18 cellular contexts compared by ENCODE assay signal in genomic region chr2:222358876-222359275, GRCh38.
DNase-seq lines count a peak whose midpoint lies in the region; ATAC-seq, FAIRE-seq and TF ChIP-seq lines count a peak whose summit lies in the region.
"Had no signal": no experiment of that assay in that cellular context is flagged by ENCODE, and none has a peak within 500 bp of the region (broad histone marks: within the 10 kb centered on the region; RNA-seq: fewer than 3 reads in every experiment).

No MANE protein-coding gene starts in this region.

- TF ChIP-seq CTCF in NB4 (IDR thresholded peaks at IDR 0.05; ENCODE audit: low read depth, low read length) (no peak), H1 (IDR thresholded peaks at IDR 0.05; ENCODE audit: control extremely low read depth in 1 of 3, insufficient read depth in 1 of 3, low read depth in 1 of 3, low read length in 3 of 3) (no peak)

- CTCF ChIA-PET in H1 (lab: Charles Lee; ENCODE audit: partially characterized antibody), result no interaction called here
- CTCF ChIA-PET in activated naive CD4-positive, alpha-beta T cell treated with anti-CD3 and anti-CD28 coated beads for 36 hours (lab: Charles Lee), result no interaction called here

- no peak overlapping the region for H2BK120ac ChIP-seq in H1 (replicated peaks; ENCODE audit: low read depth, low read length)

- H3K36me3 ChIP-seq in H1 (ENCODE audit: control insufficient read depth in 2 of 4, insufficient read depth in 4 of 4, low read length in 3 of 4), result no peaks in the 10 kb centered on the region
- H3K36me3 ChIP-seq: esophagus squamous epithelium, thyroid gland had no signal

- H3K4me1 Mint-ChIP-seq in natural killer cell treated with Interleukin-12 subunit alpha and Interleukin-12 subunit beta and Interleukin-15 and Interleukin-18, amount 100 ng/mL, for 72 hours (ENCODE audit: low read depth in 2 of 2), result no peaks in the 10 kb centered on the region
- no peaks in the 10 kb centered on the region for H3K4me1 Mint-ChIP-seq in activated naive CD4-positive, alpha-beta T cell treated with anti-CD3 and anti-CD28 coated beads for 36 hours (ENCODE audit: low read depth)
- H3K4me1 Mint-ChIP-seq: CD8-positive, alpha-beta memory T cell; naive thymus-derived CD8-positive, alpha-beta T cell had no signal

- no peaks in the 10 kb centered on the region for H3K36me3 Mint-ChIP-seq in natural killer cell treated with Interleukin-12 subunit alpha and Interleukin-12 subunit beta and Interleukin-15 and Interleukin-18, amount 100 ng/mL, for 72 hours
- no peaks in the 10 kb centered on the region for H3K36me3 Mint-ChIP-seq in activated naive CD4-positive, alpha-beta T cell treated with anti-CD3 and anti-CD28 coated beads for 36 hours (ENCODE audit: low read depth)
- H3K36me3 Mint-ChIP-seq: CD8-positive, alpha-beta memory T cell; naive thymus-derived CD8-positive, alpha-beta T cell had no signal

- TF ChIP-seq POLR2A in NB4 (IDR thresholded peaks at IDR 0.05; ENCODE audit: extremely low read depth, insufficient read length) (no peak), H1 (IDR thresholded peaks at IDR 0.05; ENCODE audit: control extremely low read depth in 1 of 2, low read depth in 2 of 2, low read length in 2 of 2) (no peak)

- no peak overlapping the region for H3K4ac ChIP-seq in H1 (replicated peaks; ENCODE audit: insufficient read length, low read depth, low read length)

- ATAC-seq in natural killer cell treated with Interleukin-12 subunit alpha and Interleukin-12 subunit beta and Interleukin-15 and Interleukin-18, amount 100 ng/mL, for 72 hours, result no peak
- no peak for ATAC-seq in HG02870 (IDR thresholded peaks at IDR 0.05; ENCODE audit: unreplicated experiment)
- ATAC-seq: naive thymus-derived CD8-positive, alpha-beta T cell had no signal

- H3K18ac ChIP-seq in H1 (ENCODE audit: extremely low read depth, low read length), result no peak overlapping the region

- H3K27ac Mint-ChIP-seq in natural killer cell treated with Interleukin-12 subunit alpha and Interleukin-12 subunit beta and Interleukin-15 and Interleukin-18, amount 100 ng/mL, for 72 hours, result no peak overlapping the region
- no peak overlapping the region for H3K27ac Mint-ChIP-seq in activated naive CD4-positive, alpha-beta T cell treated with anti-CD3 and anti-CD28 coated beads for 36 hours
- H3K27ac Mint-ChIP-seq: CD8-positive, alpha-beta memory T cell; naive thymus-derived CD8-positive, alpha-beta T cell; T-helper 1 cell treated with Interleukin-12 subunit alpha and Interleukin-12 subunit beta and Interleukin-4 antibody, amounts not matched to agents 30 μg/mL and 1 μg/mL, for 36 hours had no signal

- DNase-seq in ELR (ENCODE audit: low read depth) (peak; percentile 15), NB4 (ENCODE audit: low read depth) (peak; percentile 97), H1 (ENCODE audit: low read depth in 1 of 2, low spot score in 2 of 2) (no peak), lung microvascular endothelial cell (ENCODE audit: low read depth in 2 of 2) (peak; percentile 50 to 91), ureter (ENCODE audit: low spot score) (no peak)
- no peak for DNase-seq in natural killer cell treated with Interleukin-12 subunit alpha and Interleukin-12 subunit beta and Interleukin-15 and Interleukin-18, amount 100 ng/mL, for 72 hours (ENCODE audit: low spot score)
- DNase-seq in activated naive CD4-positive, alpha-beta T cell treated with anti-CD3 and anti-CD28 coated beads for 36 hours, result no peak
- DNase-seq: activated CD4-positive, alpha-beta T cell treated with anti-CD3 and anti-CD28 coated beads, Interleukin-2, amount 50 U/mL, for 4 hours; activated effector memory CD4-positive, alpha-beta T cell treated with Interleukin-2 at 50 U/mL for 16 hours; CD8-positive, alpha-beta memory T cell; central memory CD4-positive, alpha-beta T cell; esophagus squamous epithelium; naive thymus-derived CD8-positive, alpha-beta T cell; NCI-H2107; small intestine; thyroid gland had no signal

- no peaks in the 10 kb centered on the region for H3K4me1 ChIP-seq in H1 (replicated peaks in 1 of 4; ENCODE audit: control insufficient read depth in 3 of 4, insufficient read depth in 4 of 4, low read length in 3 of 4)

- H3K9me3 Mint-ChIP-seq in natural killer cell treated with Interleukin-12 subunit alpha and Interleukin-12 subunit beta and Interleukin-15 and Interleukin-18, amount 100 ng/mL, for 72 hours, result peaks cover 3% of the 10 kb centered on the region
- H3K9me3 Mint-ChIP-seq in activated naive CD4-positive, alpha-beta T cell treated with anti-CD3 and anti-CD28 coated beads for 36 hours, result peaks cover 1% of the 10 kb centered on the region
- H3K9me3 Mint-ChIP-seq: T-helper 1 cell treated with Interleukin-12 subunit alpha and Interleukin-12 subunit beta and Interleukin-4 antibody, amounts not matched to agents 30 μg/mL and 1 μg/mL, for 36 hours had no signal

- no peaks in the 10 kb centered on the region for H3K27me3 ChIP-seq in H1 (replicated peaks in 1 of 4; ENCODE audit: control insufficient read depth in 3 of 4, extremely low read depth in 1 of 4, insufficient read depth in 3 of 4, low read length in 3 of 4)
- H3K27me3 ChIP-seq: esophagus squamous epithelium, thyroid gland had no signal

- H3K9me3 ChIP-seq in H1 (ENCODE audit: insufficient read depth in 2 of 2, low read depth in 1 of 2, low read length in 1 of 2), result no peaks in the 10 kb centered on the region
- H3K9me3 ChIP-seq: esophagus squamous epithelium, thyroid gland had no signal

- POLR2A ChIA-PET in H1 (lab: Charles Lee; ENCODE audit: partially characterized antibody), result no interaction called here

- intact Hi-C loops in activated naive CD4-positive, alpha-beta T cell treated with anti-CD3 and anti-CD28 coated beads for 36 hours (cut with micrococcal nuclease), result no loop called here

- H3K79me2 ChIP-seq in H1 (ENCODE audit: control insufficient read depth in 1 of 2, insufficient read depth in 2 of 2, low read length in 2 of 2), result no peaks in the 10 kb centered on the region

- 100% methylated on average over 1 of the region's 1 CpG; no CpG with 5 or more reads in 1 of the 2 experiments for WGBS in H1 (ENCODE audit: extremely low coverage in 1 of 2, insufficient coverage in 1 of 2, insufficient read length in 1 of 2, insufficient replicate concordance in 2 of 2, low coverage in 1 of 2, low lambda C conversion rate in 2 of 2, missing lambda C conversion rate in 1 of 2), 2 experiments

- H3K4me3 Mint-ChIP-seq in natural killer cell treated with Interleukin-12 subunit alpha and Interleukin-12 subunit beta and Interleukin-15 and Interleukin-18, amount 100 ng/mL, for 72 hours, result no peak overlapping the region
- H3K4me3 Mint-ChIP-seq in activated naive CD4-positive, alpha-beta T cell treated with anti-CD3 and anti-CD28 coated beads for 36 hours, result no peak overlapping the region
- H3K4me3 Mint-ChIP-seq: CD8-positive, alpha-beta memory T cell; naive thymus-derived CD8-positive, alpha-beta T cell; T-helper 1 cell treated with Interleukin-12 subunit alpha and Interleukin-12 subunit beta and Interleukin-4 antibody, amounts not matched to agents 30 μg/mL and 1 μg/mL, for 36 hours had no signal

- H2AFZ ChIP-seq in H1 (ENCODE audit: low read length), result no peak overlapping the region

- no peak overlapping the region for H3K27ac ChIP-seq in H1 (ENCODE audit: low read depth, low read length)
- H3K27ac ChIP-seq: esophagus squamous epithelium, thyroid gland had no signal

- no peak overlapping the region for H3K23ac ChIP-seq in H1 (ENCODE audit: insufficient read length)

- TF ChIP-seq EP300 in H1 (IDR thresholded peaks at IDR 0.05; ENCODE audit: borderline replicate concordance in 1 of 2, low read depth in 2 of 2, low read length in 2 of 2), result no peak

- H3K56ac ChIP-seq in H1 (replicated peaks; ENCODE audit: insufficient read length, low read depth, low read length), result no peak overlapping the region

- H4K5ac ChIP-seq in H1 (ENCODE audit: insufficient read length, low read depth, low read length), result no peak overlapping the region

- no peak overlapping the region for H4K91ac ChIP-seq in H1 (replicated peaks; ENCODE audit: insufficient read length, low read length)

- no peak overlapping the region for H3K4me2 ChIP-seq in H1 (ENCODE audit: insufficient read depth in 1 of 2, low read depth in 2 of 2, low read length in 2 of 2)

- H3K9ac ChIP-seq in H1 (replicated peaks in 1 of 4; ENCODE audit: extremely low read depth in 1 of 4, low read depth in 3 of 4, low read length in 3 of 4), result no peak overlapping the region

- no peak overlapping the region for H2BK20ac ChIP-seq in H1 (ENCODE audit: low read length)

- H4K20me1 ChIP-seq in H1 (replicated peaks in 1 of 2; ENCODE audit: control insufficient read depth in 1 of 2, insufficient read depth in 2 of 2, low read length in 2 of 2), result no peaks in the 10 kb centered on the region

- H2BK5ac ChIP-seq in H1 (ENCODE audit: low read depth, low read length), result no peak overlapping the region

- no peak overlapping the region for H2BK12ac ChIP-seq in H1 (ENCODE audit: low read depth, low read length)

- TF ChIP-seq RAD21 in H1 (IDR thresholded peaks at IDR 0.05 in 1 of 2, conservative IDR thresholded peaks at IDR 0.05 in 1 of 2; ENCODE audit: low read depth in 2 of 2, low read length in 2 of 2), result no peak

- no peaks in the 10 kb centered on the region for H3K23me2 ChIP-seq in H1 (ENCODE audit: low read depth, low read length)

- H2AK5ac ChIP-seq in H1 (ENCODE audit: low read depth, low read length), result no peak overlapping the region

- H3K4me3 ChIP-seq in NB4 (ENCODE audit: low read depth, low read length), result no peak overlapping the region
- H3K4me3 ChIP-seq in H1 (ENCODE audit: extremely low read depth in 1 of 4, insufficient read depth in 2 of 4, low read depth in 3 of 4, low read length in 4 of 4), result no peak overlapping the region
- H3K4me3 ChIP-seq: esophagus squamous epithelium, thyroid gland had no signal

- H3K27me3 Mint-ChIP-seq in natural killer cell treated with Interleukin-12 subunit alpha and Interleukin-12 subunit beta and Interleukin-15 and Interleukin-18, amount 100 ng/mL, for 72 hours, result no peaks in the 10 kb centered on the region
- peaks cover 4% of the 10 kb centered on the region for H3K27me3 Mint-ChIP-seq in activated naive CD4-positive, alpha-beta T cell treated with anti-CD3 and anti-CD28 coated beads for 36 hours (ENCODE audit: low read depth)

- FAIRE-seq in H1 (lab: Jason Lieb, UNC), result no peak
- FAIRE-seq: small intestine had no signal

- H2BK15ac ChIP-seq in H1 (ENCODE audit: low read length), result no peak overlapping the region

- H3K79me1 ChIP-seq in H1 (ENCODE audit: low read depth, low read length), result no peaks in the 10 kb centered on the region

- H4K8ac ChIP-seq in H1 (ENCODE audit: extremely low read depth, insufficient read depth, low read length), result peak overlapping the region; percentile 5; the same call in 1 of the 2 replicates

- H3K14ac ChIP-seq in H1 (ENCODE audit: insufficient read length), result no peak overlapping the region

TF ChIP-seq in H1, 55 proteins besides CTCF, POLR2A, EP300 and RAD21 (continues in another document):
- TF ChIP-seq GABPA (IDR thresholded peaks at IDR 0.05; ENCODE audit: borderline replicate concordance, insufficient read depth, low read length) (no peak), RNF2 (IDR thresholded peaks at IDR 0.05; ENCODE audit: borderline replicate concordance, low read depth, low read length, missing control alignments, poor library complexity, severe bottlenecking) (no peak), CTBP2 (IDR thresholded peaks at IDR 0.05; ENCODE audit: borderline replicate concordance, insufficient read depth, insufficient read length, low read length) (no peak), KDM4A (IDR thresholded peaks at IDR 0.05; ENCODE audit: low read depth, low read length, severe bottlenecking) (no peak)

Comparison
In these comparisons a context has a peak if more than half of its experiments do, and no peak if none do; other contexts are left out.
1. DNase-seq: peak in ELR (single experiment), NB4 (single experiment) and lung microvascular endothelial cell (2 of 2); none in H1 (0 of 2), ureter (single experiment), natural killer cell treated with Interleukin-12 subunit alpha and Interleukin-12 subunit beta and Interleukin-15 and Interleukin-18, amount 100 ng/mL, for 72 hours (single experiment) and activated naive CD4-positive, alpha-beta T cell treated with anti-CD3 and anti-CD28 coated beads for 36 hours (single experiment).